10 cellular contexts compared by ENCODE assay signal in genomic region chr10:43076311-43076875, GRCh38. TPM values are rescaled to one million over a fixed set of nuclear protein-coding genes. Genes with fewer than 3 reads are reported as not detected.
A peak's percentile ranks its signal among the peaks of the same experiment; 100 is the strongest.
DNase-seq lines count a peak whose midpoint lies in the region; ATAC-seq and TF ChIP-seq lines count a peak whose summit lies in the region.
"Had no signal": no experiment of that assay in that cellular context is flagged by ENCODE, and none has a peak within 500 bp of the region (broad histone marks: within the 10 kb centered on the region; RNA-seq: fewer than 3 reads in every experiment).

No MANE protein-coding gene starts in this region.

- no peaks in the 10 kb centered on the region for H3K79me2 ChIP-seq in smooth muscle cell (ENCODE audit: low read depth)

- no peak overlapping the region for H3K9ac ChIP-seq in smooth muscle cell (ENCODE audit: low read depth)

- H3K36me3 ChIP-seq in smooth muscle cell (ENCODE audit: low read depth) = no peaks in the 10 kb centered on the region

- H3K36me3 Mint-ChIP-seq in T-helper 17 cell (ENCODE audit: low read depth) = peaks cover 4% of the 10 kb centered on the region

- 5% methylated on average over 22 of the region's 45 CpGs for WGBS in smooth muscle cell (ENCODE audit: low lambda C conversion rate)

- H3K4me3 Mint-ChIP-seq in T-helper 17 cell = peak overlapping the region; percentile 47

- no peak overlapping the region for H2AFZ ChIP-seq in smooth muscle cell (ENCODE audit: low read depth)

- no peaks in the 10 kb centered on the region for H3K9me3 ChIP-seq in T-helper 17 cell (ENCODE audit: control insufficient read depth, low read length, poor library complexity, severe bottlenecking)
- no peaks in the 10 kb centered on the region for H3K9me3 ChIP-seq in smooth muscle cell (replicated peaks; ENCODE audit: low read depth)

- no peak for TF ChIP-seq CTCF in smooth muscle cell (IDR thresholded peaks at IDR 0.05; ENCODE audit: borderline replicate concordance, insufficient read depth, poor library complexity, severe bottlenecking)

- H3K4me2 ChIP-seq in smooth muscle cell = peak overlapping the region; percentile 90

- H3K4me3 ChIP-seq in iPS-11a (ENCODE audit: low read depth, low read length) (peak overlapping the region; percentile 45), smooth muscle cell (peak overlapping the region; percentile 38)

- no peak overlapping the region for H3K27ac Mint-ChIP-seq in T-helper 17 cell

- no peaks in the 10 kb centered on the region for H3F3A ChIP-seq in smooth muscle cell (ENCODE audit: low read depth)

- H3K4me1 ChIP-seq in smooth muscle cell (ENCODE audit: low read depth) = peaks cover 4% of the 10 kb centered on the region

- no peaks in the 10 kb centered on the region for H4K20me1 ChIP-seq in smooth muscle cell (ENCODE audit: low read depth)

- peaks cover 52% of the 10 kb centered on the region for H3K27me3 Mint-ChIP-seq in T-helper 17 cell

- no peak overlapping the region for H3K27ac ChIP-seq in smooth muscle cell (ENCODE audit: low read depth)

- peaks cover 8% of the 10 kb centered on the region for H3K4me1 Mint-ChIP-seq in T-helper 17 cell

- H3K27me3 ChIP-seq in smooth muscle cell (ENCODE audit: low read depth) = peaks cover 80% of the 10 kb centered on the region

- no peak for ATAC-seq in T-helper 17 cell
- no peak for ATAC-seq in HG03460 (IDR thresholded peaks at IDR 0.05; ENCODE audit: unreplicated experiment)
- ATAC-seq in HG03442 (IDR thresholded peaks at IDR 0.05; ENCODE audit: unreplicated experiment) = no peak

- DNase-seq in NCI-H748 (lab: John Stamatoyannopoulos, UW; ENCODE audit: unreplicated experiment) (peak; percentile 56), NCI-H748 treated with DMSO at 0.1 percent for 48 hours (lab: John Stamatoyannopoulos, UW) (no peak), T-helper 17 cell (no peak), smooth muscle cell (lab: John Stamatoyannopoulos, UW; ENCODE audit: unreplicated experiment) (no peak), ureter (ENCODE audit: low spot score) (no peak)
- DNase-seq: AML-193, HCEC 1CT had no signal

RNA-seq across cellular contexts. Expression of gene RET, which starts 0.5 kb away (rescaled TPM):
- total RNA-seq in T-helper 17 cell (under 1 TPM in 1 of 2 donors, not detected in 1; 0.34 TPM), smooth muscle cell (0.94 and 1.9 TPM in 2 replicates), ureter (0.42 TPM)
- polyA plus RNA-seq in smooth muscle cell = 0.70 and 1.7 TPM in 2 replicates
